12 cellular contexts compared by ENCODE assay signal in genomic region chr4:94126669-94127068, GRCh38.
DNase-seq lines count a peak whose midpoint lies in the region; ATAC-seq and TF ChIP-seq lines count a peak whose summit lies in the region.
"Had no signal": no experiment of that assay in that cellular context is flagged by ENCODE, and none has a peak within 500 bp of the region (broad histone marks: within the 10 kb centered on the region; RNA-seq: fewer than 3 reads in every experiment).

No MANE protein-coding gene starts in this region.

- CTCF ChIA-PET in MCF 10A (lab: Yijun Ruan, JAX): interaction anchor here (0.8 to 4.8 kb wide), 10 partner anchors 10 to 341 kb away, joined by 3 to 37 read pairs (median 6); no protein-coding TSS in a partner anchor
- CTCF ChIA-PET in PC-3 (lab: Charles Lee): interaction anchor here (0.5 kb wide), 1 partner anchor 227 kb away, joined by 3 read pairs; no protein-coding TSS in a partner anchor

- no peak overlapping the region for H3K4me2 ChIP-seq in PC-3 (ENCODE audit: low read length)

- H3K79me2 ChIP-seq in PC-3 (ENCODE audit: low read length): no peaks in the 10 kb centered on the region

- H3K4me1 ChIP-seq in breast epithelium (no peaks in the 10 kb centered on the region), PC-3 (ENCODE audit: insufficient read depth, low read length) (no peaks in the 10 kb centered on the region; the same call in 1 of the 2 replicates)
- H3K4me1 ChIP-seq in effector memory CD4-positive, alpha-beta T cell (ENCODE audit: control insufficient read depth, insufficient read depth, low read length, poor library complexity, severe bottlenecking): no peaks in the 10 kb centered on the region

- H3K27me3 Mint-ChIP-seq in MCF 10A (ENCODE audit: insufficient read depth, unreplicated experiment): no peaks in the 10 kb centered on the region

- H4K20me1 ChIP-seq in PC-3 (ENCODE audit: low read length): no peaks in the 10 kb centered on the region

- DNase-seq in MCF 10A (ENCODE audit: unreplicated experiment) (peak; percentile 19), breast epithelium (ENCODE audit: low spot score in 2 of 2) (no peak), PC-3 (peak; percentile 14), epithelial cell of proximal tubule (ENCODE audit: low read depth) (no peak), cerebellum (ENCODE audit: low spot score) (no peak), putamen (ENCODE audit: low spot score) (no peak)
- no peak for DNase-seq in activated T-cell treated with anti-CD3 and anti-CD28 coated beads, Interleukin-2, amount 50 U/mL, for 1 hour
- no peak for DNase-seq in effector memory CD4-positive, alpha-beta T cell
- DNase-seq: activated naive CD4-positive, alpha-beta T cell treated with Interleukin-2 at 50 U/mL for 16 hours; kidney; trophoblast cell had no signal

- no peak for ATAC-seq in PC-3
- ATAC-seq: activated CD4-positive, CD25-positive, alpha-beta regulatory T cell treated with anti-CD3 and anti-CD28 coated beads, Interleukin-2, amount 50 U/mL, for 24 hours had no signal

- no peak overlapping the region for H3K27ac Mint-ChIP-seq in MCF 10A (ENCODE audit: low read depth, unreplicated experiment)

- no peaks in the 10 kb centered on the region for H3K36me3 Mint-ChIP-seq in MCF 10A (ENCODE audit: insufficient read depth, unreplicated experiment)

- H3K36me3 ChIP-seq in breast epithelium: no peaks in the 10 kb centered on the region
- no peaks in the 10 kb centered on the region for H3K36me3 ChIP-seq in PC-3 (ENCODE audit: low read depth, low read length)
- no peaks in the 10 kb centered on the region for H3K36me3 ChIP-seq in effector memory CD4-positive, alpha-beta T cell (ENCODE audit: control insufficient read depth, insufficient read depth, low read length)

- no peak for TF ChIP-seq POLR2A in breast epithelium (IDR thresholded peaks at IDR 0.05)

- H3K4me3 Mint-ChIP-seq in MCF 10A (ENCODE audit: unreplicated experiment): no peak overlapping the region

- no peaks in the 10 kb centered on the region for H3K4me1 Mint-ChIP-seq in MCF 10A (ENCODE audit: insufficient read depth, unreplicated experiment)

- no peaks in the 10 kb centered on the region for H3F3A ChIP-seq in PC-3 (ENCODE audit: low read length, unreplicated experiment)

- no peaks in the 10 kb centered on the region for H3K9me3 Mint-ChIP-seq in MCF 10A (ENCODE audit: unreplicated experiment)

- no peak overlapping the region for H2AFZ ChIP-seq in PC-3 (ENCODE audit: low read length)

- H3K9me2 ChIP-seq in PC-3 (replicated peaks; ENCODE audit: low read length): no peaks in the 10 kb centered on the region

- no peaks in the 10 kb centered on the region for H3K27me3 ChIP-seq in breast epithelium
- H3K27me3 ChIP-seq in PC-3 (ENCODE audit: low read length): peaks cover 17% of the 10 kb centered on the region
- no peaks in the 10 kb centered on the region for H3K27me3 ChIP-seq in effector memory CD4-positive, alpha-beta T cell (replicated peaks; ENCODE audit: control insufficient read depth, insufficient read depth, low read length, poor library complexity, severe bottlenecking)

- POLR2A ChIA-PET in MCF 10A (lab: Yijun Ruan, JAX): interaction anchor here (0.7 to 1.4 kb wide), 2 partner anchors 335 to 370 kb away, joined by 3 to 5 read pairs; no protein-coding TSS in a partner anchor
- POLR2A ChIA-PET in PC-3 (lab: Charles Lee; ENCODE audit: unreplicated experiment): no interaction called here

- intact Hi-C loops in MCF 10A (cut with micrococcal nuclease): loop anchor here (1.0 to 10.0 kb wide), 3 partner anchors 132 to 335 kb away; no protein-coding TSS in a partner anchor
- intact Hi-C loops in breast epithelium (cut with DNase I; ENCODE audit: low total_unique reads): no loop called here
- intact Hi-C loops in PC-3 (cut with micrococcal nuclease): loop anchor here (1.0 to 10.0 kb wide), 3 partner anchors 128 to 336 kb away; no protein-coding TSS in a partner anchor

- no peak overlapping the region for H3K4me3 ChIP-seq in breast epithelium
- no peak overlapping the region for H3K4me3 ChIP-seq in PC-3 (ENCODE audit: low read length)
- H3K4me3 ChIP-seq in epithelial cell of proximal tubule (ENCODE audit: low read depth, low read length): no peak overlapping the region
- H3K4me3 ChIP-seq in effector memory CD4-positive, alpha-beta T cell (ENCODE audit: insufficient read depth, low read depth, low read length, poor library complexity, severe bottlenecking): no peak overlapping the region

- BruUV-seq in MCF 10A (replicated peaks; lab: Mats Ljungman, UMichigan) (no TSS peak), PC-3 (replicated peaks; lab: Mats Ljungman, UMichigan) (no TSS peak)

- H3K27ac ChIP-seq in breast epithelium (no peak overlapping the region), PC-3 (ENCODE audit: low read length) (no peak overlapping the region)
- H3K27ac ChIP-seq in effector memory CD4-positive, alpha-beta T cell (ENCODE audit: insufficient read depth, low read length, poor library complexity, severe bottlenecking): no peak overlapping the region

- TF ChIP-seq CTCF in MCF 10A (IDR thresholded peaks at IDR 0.05; ENCODE audit: unreplicated experiment) (peak; percentile 47), breast epithelium (IDR thresholded peaks at IDR 0.05) (no peak), PC-3 (conservative IDR thresholded peaks at IDR 0.05; ENCODE audit: low read depth, low read length) (peak; percentile 46), epithelial cell of proximal tubule (conservative IDR thresholded peaks at IDR 0.05; ENCODE audit: low read depth, low read length) (peak; percentile 45)

- H3K9me3 ChIP-seq in breast epithelium (no peaks in the 10 kb centered on the region), PC-3 (ENCODE audit: low read length) (no peaks in the 10 kb centered on the region)
- no peaks in the 10 kb centered on the region for H3K9me3 ChIP-seq in effector memory CD4-positive, alpha-beta T cell (ENCODE audit: control insufficient read depth, low read length)

- no peak overlapping the region for H3K9ac ChIP-seq in PC-3 (ENCODE audit: low read length)

Comparison
In these comparisons a context has a peak if more than half of its experiments do, and no peak if none do; other contexts are left out.
1. DNase-seq: peak in MCF 10A (single experiment) and PC-3 (single experiment); none in breast epithelium (0 of 2), epithelial cell of proximal tubule (single experiment), activated T-cell treated with anti-CD3 and anti-CD28 coated beads, Interleukin-2, amount 50 U/mL, for 1 hour (single experiment), effector memory CD4-positive, alpha-beta T cell (0 of 3), cerebellum (single experiment) and putamen (single experiment).
2. CTCF ChIP-seq: peak in MCF 10A (single experiment), PC-3 (single experiment) and epithelial cell of proximal tubule (single experiment); none in breast epithelium (0 of 3).